8 cellular contexts compared by ENCODE assay signal in the genomic region with DNA sequence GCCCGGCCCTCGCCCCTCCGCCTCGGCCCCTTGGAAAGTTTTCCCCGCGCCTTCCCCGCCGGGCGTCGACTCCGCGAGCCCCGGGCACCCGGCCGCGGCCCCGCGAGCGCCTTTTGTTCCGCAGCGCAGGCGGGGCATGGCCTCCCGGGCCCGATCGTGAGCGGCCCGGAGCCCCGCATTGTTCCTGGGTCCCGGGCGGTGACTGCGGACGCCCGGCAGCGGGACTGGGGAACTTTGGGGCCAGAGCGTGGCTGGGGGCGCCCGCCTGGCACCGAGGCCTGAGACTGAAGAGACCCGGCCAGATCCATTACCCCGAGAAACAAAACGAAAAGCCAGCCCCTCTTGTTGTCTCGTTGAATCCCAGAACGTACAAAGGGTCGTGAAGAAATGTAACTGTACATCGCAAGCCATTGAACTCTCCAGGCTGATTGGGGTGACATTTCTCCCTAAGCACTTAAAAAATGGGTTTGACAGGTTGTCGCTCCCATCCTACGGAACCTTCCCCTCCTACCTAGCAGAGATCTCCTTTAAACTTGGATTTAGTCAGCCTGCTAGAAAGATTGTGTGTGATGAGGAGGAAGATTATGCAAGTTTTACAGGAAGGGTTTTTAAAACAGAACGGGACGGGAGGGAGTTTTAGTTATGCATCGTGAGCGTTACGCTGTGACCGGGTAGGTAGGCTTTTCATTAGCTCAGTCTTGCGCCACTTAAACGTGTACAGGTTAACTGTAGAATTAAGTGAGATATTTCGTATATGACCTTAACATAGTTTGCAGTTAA. TPM values are rescaled to one million over a fixed set of nuclear protein-coding genes. Genes with fewer than 3 reads are reported as not detected.
DNase-seq lines count a peak whose midpoint lies in the region; ATAC-seq, FAIRE-seq and TF ChIP-seq lines count a peak whose summit lies in the region.

No MANE protein-coding gene starts in this region.

- peaks cover 16% of the 10 kb centered on the region for H3K4me1 ChIP-seq in mucosa of descending colon (ENCODE audit: low read depth)

- no peaks in the 10 kb centered on the region for H3K36me3 ChIP-seq in mucosa of descending colon (ENCODE audit: low read depth)

- H3K27me3 Mint-ChIP-seq in T-helper 17 cell: no peaks in the 10 kb centered on the region

- intact Hi-C loops in mucosa of descending colon (cut with DNase I, micrococcal nuclease): no loop called here

- peak; percentile 29 for DNase-seq in DMS79 treated with DMSO at 0.1 percent for 48 hours (lab: John Stamatoyannopoulos, UW)
- no peak for DNase-seq in DMS79 (lab: John Stamatoyannopoulos, UW)
- peak; percentile 21 for DNase-seq in HT1080 (ENCODE audit: low read depth)
- DNase-seq in T-helper 17 cell: peak in 1 of 3 donors; percentile 27
- peak; percentile 48 for DNase-seq in effector CD8-positive, alpha-beta T cell (lab: John Stamatoyannopoulos, UW)
- peak in 1 of 3 donors; percentile 25 for DNase-seq in mucosa of descending colon
- DNase-seq in urothelium cell line (ENCODE audit: low spot score): peak; percentile 7

- peak overlapping the region; percentile 88 for H3K4me3 ChIP-seq in mucosa of descending colon

- TF ChIP-seq CTCF in mucosa of descending colon (IDR thresholded peaks at IDR 0.05): no peak

- peak overlapping the region; percentile 83 for H3K27ac Mint-ChIP-seq in T-helper 17 cell

- peak overlapping the region; percentile 94 for H3K4me3 Mint-ChIP-seq in T-helper 17 cell

- peak; percentile 23 for ATAC-seq in GM21447 (IDR thresholded peaks at IDR 0.05; ENCODE audit: unreplicated experiment)
- ATAC-seq in T-helper 17 cell: peak; percentile 22
- ATAC-seq in mucosa of descending colon: peak; percentile 40

- no peak for FAIRE-seq in urothelium cell line (lab: Jason Lieb, UNC)

- H3K4me1 Mint-ChIP-seq in T-helper 17 cell: peaks cover 29% of the 10 kb centered on the region

- H3K9me3 ChIP-seq in T-helper 17 cell (ENCODE audit: control insufficient read depth, low read length, poor library complexity, severe bottlenecking) (no peaks in the 10 kb centered on the region), mucosa of descending colon (no peaks in the 10 kb centered on the region)

- no peaks in the 10 kb centered on the region for H3K36me3 Mint-ChIP-seq in T-helper 17 cell (ENCODE audit: low read depth)

RNA-seq across cellular contexts. Expression of gene METTL9, which starts 0.8 kb away (rescaled TPM):
- total RNA-seq in HT1080 (2014; rRNA removed; shearing (Covaris generic)): 135 and 142 TPM in 2 replicates
- polyA plus RNA-seq in HT1080 (2015; cell fraction: cytosol; rRNA removed): 128 TPM in 2 replicates
- polyA plus RNA-seq in HT1080 (2015; cell fraction: nucleus; rRNA removed): 35.0 and 35.8 TPM in 2 replicates
- 10 to 100 TPM; 79.0 to 80.3 TPM for total RNA-seq in T-helper 17 cell
- 10 to 100 TPM; 60.8 to 76.5 (median 62.8) TPM for total RNA-seq in mucosa of descending colon

RNA-seq across cellular contexts. Expression of gene IGSF6, which starts 52.2 kb away (rescaled TPM):
- not detected in 2 replicates for total RNA-seq in HT1080 (2014; rRNA removed; shearing (Covaris generic))
- polyA plus RNA-seq in HT1080 (2015; cell fraction: cytosol; rRNA removed): not detected in 2 replicates
- polyA plus RNA-seq in HT1080 (2015; cell fraction: nucleus; rRNA removed): not detected in 2 replicates
- total RNA-seq in T-helper 17 cell: 1 to 10 TPM in 1 of 2 donors, under 1 TPM in 1; 0.39 to 1.6 TPM
- 1 to 10 TPM; 3.5 to 7.3 (median 4.6) TPM for total RNA-seq in mucosa of descending colon
